Comparison of ENCODE assay signal across 25 cellular contexts in genomic region chrX:7228226-7228625, GRCh38.
"Had no signal": no experiment of that assay in that cellular context is flagged by ENCODE, and none has a peak within 500 bp of the region (broad histone marks: within the 10 kb centered on the region; RNA-seq: fewer than 3 reads in every experiment).

No MANE protein-coding gene starts in this region.

- H3K36me3 Mint-ChIP-seq: activated naive CD8-positive, alpha-beta T cell; T-cell had no signal

- H3K4me1 Mint-ChIP-seq: activated CD4-positive, alpha-beta memory T cell treated with anti-CD3 and anti-CD28 coated beads, Interleukin-2, amount 10 ng/mL, durations not matched to agents 7 days and 5 days; activated T-helper 17 cell treated with anti-CD3 and anti-CD28 coated beads, Interleukin-2, amount 50 U/mL, for 72 hours; T-cell had no signal

- H3K9me3 Mint-ChIP-seq: activated B cell treated with CpG ODN at 0.5 μM for 24 hours; activated CD4-positive, alpha-beta memory T cell treated with anti-CD3 and anti-CD28 coated beads, Interleukin-2, amount 10 ng/mL, durations not matched to agents 7 days and 5 days; activated naive CD4-positive, alpha-beta T cell treated with anti-CD3 and anti-CD28 coated beads for 36 hours; activated T-helper 17 cell treated with anti-CD3 and anti-CD28 coated beads, Interleukin-2, amount 50 U/mL, for 72 hours; T-cell had no signal

- FAIRE-seq: K562, TTC549 had no signal

- H3K4me3 ChIP-seq: K562, PC-9 had no signal

- H3K27ac ChIP-seq: PC-9 had no signal

- DNase-seq: activated B cell treated with CpG ODN at 0.5 μM for 24 hours; activated CD4-positive, alpha-beta memory T cell treated with anti-CD3 and anti-CD28 coated beads, Interleukin-2, amount 10 ng/mL, durations not matched to agents 7 days and 5 days; activated CD4-positive, alpha-beta T cell treated with anti-CD3 and anti-CD28 coated beads for 1 hour; activated CD4-positive, alpha-beta T cell treated with anti-CD3 and anti-CD28 coated beads, Interleukin-2, amount 50 U/mL, for 1 hour; activated gamma-delta T cell; activated naive CD4-positive, alpha-beta T cell treated with anti-CD3 and anti-CD28 coated beads for 36 hours; activated T-cell treated with anti-CD3 and anti-CD28 coated beads for 4 hours; activated T-cell treated with anti-CD3 and anti-CD28 coated beads, Interleukin-2, amount 50 U/mL, for 48 hours; cerebellar nuclear complex; Karpas-422; NCI-H1048; NCI-H1930; NCI-H2107; NCI-H2171 treated with DMSO at 0.1 percent for 48 hours; NCI-H226; NCI-H526; PC-9; SHP77 treated with DMSO at 0.1 percent for 48 hours; T-cell; T-helper 2 cell; T1000 had no signal

- H2AFZ ChIP-seq: PC-9 had no signal

- ATAC-seq: activated T-helper 17 cell treated with anti-CD3 and anti-CD28 coated beads, Interleukin-2, amount 50 U/mL, for 72 hours; K562; T-cell had no signal

- H3K27ac Mint-ChIP-seq: activated B cell treated with CpG ODN at 0.5 μM for 24 hours; activated CD4-positive, alpha-beta memory T cell treated with anti-CD3 and anti-CD28 coated beads, Interleukin-2, amount 10 ng/mL, durations not matched to agents 7 days and 5 days; activated naive CD4-positive, alpha-beta T cell treated with anti-CD3 and anti-CD28 coated beads for 36 hours; activated naive CD8-positive, alpha-beta T cell; activated T-helper 17 cell treated with anti-CD3 and anti-CD28 coated beads, Interleukin-2, amount 50 U/mL, for 72 hours; T-cell had no signal

- H3K27me3 Mint-ChIP-seq: activated B cell treated with CpG ODN at 0.5 μM for 24 hours; activated CD4-positive, alpha-beta memory T cell treated with anti-CD3 and anti-CD28 coated beads, Interleukin-2, amount 10 ng/mL, durations not matched to agents 7 days and 5 days; activated naive CD8-positive, alpha-beta T cell; activated T-helper 17 cell treated with anti-CD3 and anti-CD28 coated beads, Interleukin-2, amount 50 U/mL, for 72 hours; T-cell had no signal

- H3K4me2 ChIP-seq: PC-9 had no signal

- H3K4me3 Mint-ChIP-seq: activated B cell treated with CpG ODN at 0.5 μM for 24 hours; activated CD4-positive, alpha-beta memory T cell treated with anti-CD3 and anti-CD28 coated beads, Interleukin-2, amount 10 ng/mL, durations not matched to agents 7 days and 5 days; activated naive CD4-positive, alpha-beta T cell treated with anti-CD3 and anti-CD28 coated beads for 36 hours; activated naive CD8-positive, alpha-beta T cell; activated T-helper 17 cell treated with anti-CD3 and anti-CD28 coated beads, Interleukin-2, amount 50 U/mL, for 72 hours; T-cell had no signal
